Comparison of ENCODE assay signal across 2 cellular contexts in genomic region chr6:31631681-31632278, GRCh38.
TF ChIP-seq lines count a peak whose summit lies in the region.

No MANE protein-coding gene starts in this region.

TF ChIP-seq in SK-N-SH, 30 proteins besides CTCF, POLR2A, EP300 and RAD21:
- TF ChIP-seq FOSL2 (IDR thresholded peaks at IDR 0.05; ENCODE audit: borderline replicate concordance, low read depth) (no peak), POLR2AphosphoS5 (IDR thresholded peaks at IDR 0.05; ENCODE audit: low read depth, low read length) (no peak)
TF ChIP-seq in SK-N-SH: peak in this region for 0.

TF ChIP-seq in SK-N-SH treated with all-trans-retinoic acid at 6 μM for 48 hours, 23 proteins besides CTCF, POLR2A, EP300 and RAD21:
- TF ChIP-seq PATZ1 (CRISPR knock-in tag; IDR thresholded peaks at IDR 0.05; ENCODE audit: borderline replicate concordance): no peak
- no peak for TF ChIP-seq ZNF70 (CRISPR knock-in tag; IDR thresholded peaks at IDR 0.05)
- TF ChIP-seq RARB (CRISPR knock-in tag; IDR thresholded peaks at IDR 0.05): no peak
- TF ChIP-seq TSHZ2 (CRISPR knock-in tag; IDR thresholded peaks at IDR 0.05): no peak
- no peak for TF ChIP-seq ZFP30 (CRISPR knock-in tag; IDR thresholded peaks at IDR 0.05)
- TF ChIP-seq TCF4 (CRISPR knock-in tag; IDR thresholded peaks at IDR 0.05; ENCODE audit: borderline replicate concordance): no peak
- no peak for TF ChIP-seq ZFP3 (CRISPR knock-in tag; IDR thresholded peaks at IDR 0.05)
- TF ChIP-seq ZNF565 (CRISPR knock-in tag; conservative IDR thresholded peaks at IDR 0.05; ENCODE audit: low read depth): no peak
- TF ChIP-seq POU6F1 (CRISPR knock-in tag; IDR thresholded peaks at IDR 0.05; ENCODE audit: borderline replicate concordance, low read depth): no peak
